In genomic region chr7:30770936-30771858, GRCh38 we compare ENCODE assay signal across 8 cellular contexts. TPM values are rescaled to one million over a fixed set of nuclear protein-coding genes. Genes with fewer than 3 reads are reported as not detected.
DNase-seq lines count a peak whose midpoint lies in the region; ATAC-seq and TF ChIP-seq lines count a peak whose summit lies in the region.

TSS of gene MINDY4 (plus strand) at chr7:30771417. CDS start at chr7:30771494, 77 bp downstream.

- H3K9me3 Mint-ChIP-seq in GM23338: no peaks in the 10 kb centered on the region
- no peaks in the 10 kb centered on the region for H3K9me3 Mint-ChIP-seq in type B pancreatic cell

- ATAC-seq in GM23338 (peak; percentile 96), heart right ventricle (peak; percentile 95 to 98 (median 97))

- no peaks in the 10 kb centered on the region for H3F3A ChIP-seq in GM23338 (replicated peaks; ENCODE audit: low read depth)

- H3K27ac Mint-ChIP-seq in GM23338 (peak within 1 kb of the TSS; percentile 63; the same call in 1 of the 2 replicates), type B pancreatic cell (peak within 1 kb of the TSS; percentile 73)

- no peaks in the 10 kb centered on the region for H3K27me3 Mint-ChIP-seq in GM23338 (ENCODE audit: insufficient read depth, low read depth, poor library complexity)
- no peaks in the 10 kb centered on the region for H3K27me3 Mint-ChIP-seq in type B pancreatic cell

- H3K36me3 Mint-ChIP-seq in GM23338 (ENCODE audit: low read depth) (no peaks in the 10 kb centered on the region), type B pancreatic cell (no peaks in the 10 kb centered on the region)

- no peaks in the 10 kb centered on the region; the same call in 1 of the 2 replicates for H3K79me2 ChIP-seq in GM23338 (replicated peaks; ENCODE audit: insufficient read depth)

- 5 to 67% (median 9%) methylated on average over 1 to 66 of the region's 66 CpGs for WGBS in adrenal gland, 4 donors
- 8 to 10% methylated on average over 62 to 66 of the region's 66 CpGs for WGBS in heart right ventricle, 2 donors

- peak within 1 kb of the TSS; percentile 99 for H2AFZ ChIP-seq in GM23338

- H3K4me1 Mint-ChIP-seq in GM23338 (peaks cover 8% of the 10 kb centered on the region; the same call in 2 of the 3 replicates), type B pancreatic cell (ENCODE audit: unreplicated experiment) (peaks cover 5% of the 10 kb centered on the region)

- H3K9me3 ChIP-seq in adrenal gland (replicated peaks in 1 of 3): no peaks in the 10 kb centered on the region
- H3K9me3 ChIP-seq in heart right ventricle: no peaks in the 10 kb centered on the region

- H3K27ac ChIP-seq in GM23338 (ENCODE audit: low read depth) (no peak within 1 kb of the TSS), adrenal gland (peak within 1 kb of the TSS in 4 of 5 donors; percentile 57 to 80 (median 68)), heart right ventricle (peak within 1 kb of the TSS; percentile 72 to 91 (median 87))

- H3K27me3 ChIP-seq in GM23338 (ENCODE audit: insufficient read depth) (no peaks in the 10 kb centered on the region), adrenal gland (no peaks in the 10 kb centered on the region), heart right ventricle (no peaks in the 10 kb centered on the region)

- intact Hi-C loops in adrenal gland (cut with DNase I) (no loop called here), heart right ventricle (cut with DNase I) (no loop called here)

- no peaks in the 10 kb centered on the region; the same call in 1 of the 2 replicates for H4K20me1 ChIP-seq in GM23338 (replicated peaks; ENCODE audit: insufficient read depth)

- H3K36me3 ChIP-seq in GM23338 (ENCODE audit: insufficient read depth): no peaks in the 10 kb centered on the region
- no peaks in the 10 kb centered on the region for H3K36me3 ChIP-seq in adrenal gland (replicated peaks in 1 of 2)
- H3K36me3 ChIP-seq in heart right ventricle: no peaks in the 10 kb centered on the region

- H3K4me3 Mint-ChIP-seq in GM23338: peak within 1 kb of the TSS; percentile 80
- peak within 1 kb of the TSS; percentile 93 for H3K4me3 Mint-ChIP-seq in type B pancreatic cell

- H3K9me2 ChIP-seq in GM23338 (ENCODE audit: insufficient read depth): no peaks in the 10 kb centered on the region

- TF ChIP-seq POLR2A in adrenal gland (IDR thresholded peaks at IDR 0.05): peak; percentile 19 to 42

- DNase-seq in DMS53 treated with DMSO at 0.1 percent for 48 hours (lab: John Stamatoyannopoulos, UW; ENCODE audit: unreplicated experiment) (peak; percentile 77), GM23338 (ENCODE audit: low spot score) (peak; percentile 93), LoVo (ENCODE audit: low spot score) (peak; percentile 74), T follicular helper cell (ENCODE audit: low read depth) (peak; percentile 49), adrenal gland (peak; percentile 88 to 94 (median 89)), heart right ventricle (peak; percentile 87 to 89), pons (ENCODE audit: low spot score) (peak; percentile 35), type B pancreatic cell (ENCODE audit: extremely low spot score, unreplicated experiment) (peak; percentile 83)

- H3K4me3 ChIP-seq in GM23338 (peak within 1 kb of the TSS; percentile 97), adrenal gland (peak within 1 kb of the TSS; percentile 53 to 84 (median 66)), heart right ventricle (peak within 1 kb of the TSS; percentile 56 to 87 (median 80))

- no peak for TF ChIP-seq CTCF in GM23338 (conservative IDR thresholded peaks at IDR 0.05; ENCODE audit: low read depth in 2 of 2)
- TF ChIP-seq CTCF in adrenal gland (IDR thresholded peaks at IDR 0.05): no peak
- peak in 1 of 9 donors; percentile 22 for TF ChIP-seq CTCF in heart right ventricle (IDR thresholded peaks at IDR 0.05)
- TF ChIP-seq CTCF in type B pancreatic cell (conservative IDR thresholded peaks at IDR 0.05): no peak

- H3K4me1 ChIP-seq in GM23338 (ENCODE audit: insufficient read depth) (peaks cover 6% of the 10 kb centered on the region; the same call in 1 of the 2 replicates), adrenal gland (replicated peaks in 1 of 2) (peaks cover 7 to 14% of the 10 kb centered on the region in 2 donors), heart right ventricle (peaks cover 2 to 30% (median 16%) of the 10 kb centered on the region in 9 donors)

- peak within 1 kb of the TSS; percentile 95 for H3K4me2 ChIP-seq in GM23338

TF ChIP-seq in GM23338, 12 proteins besides CTCF, POLR2A, EP300 and RAD21:
- TF ChIP-seq CREB1 (CRISPR knock-in tag; IDR thresholded peaks at IDR 0.05; ENCODE audit: low read depth): peak; percentile 90
- peak; percentile 89 for TF ChIP-seq ETS1 (IDR thresholded peaks at IDR 0.05)
- TF ChIP-seq JUNB (IDR thresholded peaks at IDR 0.05; ENCODE audit: unreplicated experiment): no peak
- no peak for TF ChIP-seq EZH2phosphoT487 (IDR thresholded peaks at IDR 0.05; ENCODE audit: unreplicated experiment)
- TF ChIP-seq POLR2AphosphoS5 (IDR thresholded peaks at IDR 0.05; ENCODE audit: low read depth): peak; percentile 85

RNA-seq across cellular contexts. Expression of gene MINDY4, which starts in this region (rescaled TPM):
- total RNA-seq in GM23338 (2014; rRNA removed; shearing (Covaris generic)): 3.1 and 4.4 TPM in 2 replicates
- polyA plus RNA-seq in GM23338 (2016; fragmentation: Nextera tagmentation; extraction: Ambion mirVana) (1.3 and 1.7 TPM in 2 replicates), adrenal gland (1 to 10 TPM; 5.7 to 7.3 (median 6.8) TPM), heart right ventricle (1 to 10 TPM; 1.9 to 2.4 TPM)
- total RNA-seq in adrenal gland (10 to 100 TPM in 3 of 8 donors, 1 to 10 TPM in 5; 4.8 to 19.9 (median 7.5) TPM), heart right ventricle (1 to 10 TPM; 2.1 to 5.4 (median 3.2) TPM), type B pancreatic cell (ENCODE audit: low replicate concordance) (5.4 and 8.4 TPM in 2 replicates)

Comparison
In these comparisons a context has a peak if more than half of its experiments do, and no peak if none do; other contexts are left out.
1. DNase-seq: peak in every context shown above with its lines; median percentile 93 in GM23338; 89 in adrenal gland; 88 in heart right ventricle; 83 in type B pancreatic cell; 77 in DMS53 treated with DMSO at 0.1 percent for 48 hours; 74 in LoVo; 49 in T follicular helper cell; 35 in pons.